ENCODE assay signal across 2 cellular contexts in the genomic region with DNA sequence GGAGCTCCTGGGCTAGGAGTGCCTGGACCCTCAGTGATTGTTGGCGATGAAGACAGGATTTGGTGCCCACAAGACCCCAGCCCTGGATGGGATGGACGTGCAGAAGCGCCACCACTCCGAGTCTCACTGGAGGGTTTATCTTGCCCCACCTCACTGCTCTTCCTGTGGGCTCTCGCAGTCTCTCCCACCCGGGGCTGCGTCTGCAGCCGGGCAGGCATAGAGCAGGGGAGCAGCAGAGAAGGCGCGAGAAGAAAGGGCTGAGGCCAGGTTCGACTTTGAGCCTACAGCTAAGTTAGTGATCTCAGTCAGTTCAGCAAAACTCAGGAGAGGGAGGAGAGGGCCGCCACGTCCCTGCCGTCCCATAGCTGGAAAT.
TF ChIP-seq lines count a peak whose summit lies in the region.

No MANE protein-coding gene starts in this region.

TF ChIP-seq in GM23338, 12 proteins besides CTCF, POLR2A, EP300 and RAD21 (continues in another document):
- no peak for TF ChIP-seq CREB1 (CRISPR knock-in tag; IDR thresholded peaks at IDR 0.05; ENCODE audit: low read depth)
- TF ChIP-seq, protein P1, sequence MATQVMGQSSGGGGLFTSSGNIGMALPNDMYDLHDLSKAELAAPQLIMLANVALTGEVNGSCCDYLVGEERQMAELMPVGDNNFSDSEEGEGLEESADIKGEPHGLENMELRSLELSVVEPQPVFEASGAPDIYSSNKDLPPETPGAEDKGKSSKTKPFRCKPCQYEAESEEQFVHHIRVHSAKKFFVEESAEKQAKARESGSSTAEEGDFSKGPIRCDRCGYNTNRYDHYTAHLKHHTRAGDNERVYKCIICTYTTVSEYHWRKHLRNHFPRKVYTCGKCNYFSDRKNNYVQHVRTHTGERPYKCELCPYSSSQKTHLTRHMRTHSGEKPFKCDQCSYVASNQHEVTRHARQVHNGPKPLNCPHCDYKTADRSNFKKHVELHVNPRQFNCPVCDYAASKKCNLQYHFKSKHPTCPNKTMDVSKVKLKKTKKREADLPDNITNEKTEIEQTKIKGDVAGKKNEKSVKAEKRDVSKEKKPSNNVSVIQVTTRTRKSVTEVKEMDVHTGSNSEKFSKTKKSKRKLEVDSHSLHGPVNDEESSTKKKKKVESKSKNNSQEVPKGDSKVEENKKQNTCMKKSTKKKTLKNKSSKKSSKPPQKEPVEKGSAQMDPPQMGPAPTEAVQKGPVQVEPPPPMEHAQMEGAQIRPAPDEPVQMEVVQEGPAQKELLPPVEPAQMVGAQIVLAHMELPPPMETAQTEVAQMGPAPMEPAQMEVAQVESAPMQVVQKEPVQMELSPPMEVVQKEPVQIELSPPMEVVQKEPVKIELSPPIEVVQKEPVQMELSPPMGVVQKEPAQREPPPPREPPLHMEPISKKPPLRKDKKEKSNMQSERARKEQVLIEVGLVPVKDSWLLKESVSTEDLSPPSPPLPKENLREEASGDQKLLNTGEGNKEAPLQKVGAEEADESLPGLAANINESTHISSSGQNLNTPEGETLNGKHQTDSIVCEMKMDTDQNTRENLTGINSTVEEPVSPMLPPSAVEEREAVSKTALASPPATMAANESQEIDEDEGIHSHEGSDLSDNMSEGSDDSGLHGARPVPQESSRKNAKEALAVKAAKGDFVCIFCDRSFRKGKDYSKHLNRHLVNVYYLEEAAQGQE (IDR thresholded peaks at IDR 0.05; ENCODE audit: unreplicated experiment), result no peak
- no peak for TF ChIP-seq EZH2 (IDR thresholded peaks at IDR 0.05; ENCODE audit: low read depth, unreplicated experiment)
- TF ChIP-seq STAT1 (IDR thresholded peaks at IDR 0.05; ENCODE audit: unreplicated experiment), result no peak
- TF ChIP-seq, protein P2, sequence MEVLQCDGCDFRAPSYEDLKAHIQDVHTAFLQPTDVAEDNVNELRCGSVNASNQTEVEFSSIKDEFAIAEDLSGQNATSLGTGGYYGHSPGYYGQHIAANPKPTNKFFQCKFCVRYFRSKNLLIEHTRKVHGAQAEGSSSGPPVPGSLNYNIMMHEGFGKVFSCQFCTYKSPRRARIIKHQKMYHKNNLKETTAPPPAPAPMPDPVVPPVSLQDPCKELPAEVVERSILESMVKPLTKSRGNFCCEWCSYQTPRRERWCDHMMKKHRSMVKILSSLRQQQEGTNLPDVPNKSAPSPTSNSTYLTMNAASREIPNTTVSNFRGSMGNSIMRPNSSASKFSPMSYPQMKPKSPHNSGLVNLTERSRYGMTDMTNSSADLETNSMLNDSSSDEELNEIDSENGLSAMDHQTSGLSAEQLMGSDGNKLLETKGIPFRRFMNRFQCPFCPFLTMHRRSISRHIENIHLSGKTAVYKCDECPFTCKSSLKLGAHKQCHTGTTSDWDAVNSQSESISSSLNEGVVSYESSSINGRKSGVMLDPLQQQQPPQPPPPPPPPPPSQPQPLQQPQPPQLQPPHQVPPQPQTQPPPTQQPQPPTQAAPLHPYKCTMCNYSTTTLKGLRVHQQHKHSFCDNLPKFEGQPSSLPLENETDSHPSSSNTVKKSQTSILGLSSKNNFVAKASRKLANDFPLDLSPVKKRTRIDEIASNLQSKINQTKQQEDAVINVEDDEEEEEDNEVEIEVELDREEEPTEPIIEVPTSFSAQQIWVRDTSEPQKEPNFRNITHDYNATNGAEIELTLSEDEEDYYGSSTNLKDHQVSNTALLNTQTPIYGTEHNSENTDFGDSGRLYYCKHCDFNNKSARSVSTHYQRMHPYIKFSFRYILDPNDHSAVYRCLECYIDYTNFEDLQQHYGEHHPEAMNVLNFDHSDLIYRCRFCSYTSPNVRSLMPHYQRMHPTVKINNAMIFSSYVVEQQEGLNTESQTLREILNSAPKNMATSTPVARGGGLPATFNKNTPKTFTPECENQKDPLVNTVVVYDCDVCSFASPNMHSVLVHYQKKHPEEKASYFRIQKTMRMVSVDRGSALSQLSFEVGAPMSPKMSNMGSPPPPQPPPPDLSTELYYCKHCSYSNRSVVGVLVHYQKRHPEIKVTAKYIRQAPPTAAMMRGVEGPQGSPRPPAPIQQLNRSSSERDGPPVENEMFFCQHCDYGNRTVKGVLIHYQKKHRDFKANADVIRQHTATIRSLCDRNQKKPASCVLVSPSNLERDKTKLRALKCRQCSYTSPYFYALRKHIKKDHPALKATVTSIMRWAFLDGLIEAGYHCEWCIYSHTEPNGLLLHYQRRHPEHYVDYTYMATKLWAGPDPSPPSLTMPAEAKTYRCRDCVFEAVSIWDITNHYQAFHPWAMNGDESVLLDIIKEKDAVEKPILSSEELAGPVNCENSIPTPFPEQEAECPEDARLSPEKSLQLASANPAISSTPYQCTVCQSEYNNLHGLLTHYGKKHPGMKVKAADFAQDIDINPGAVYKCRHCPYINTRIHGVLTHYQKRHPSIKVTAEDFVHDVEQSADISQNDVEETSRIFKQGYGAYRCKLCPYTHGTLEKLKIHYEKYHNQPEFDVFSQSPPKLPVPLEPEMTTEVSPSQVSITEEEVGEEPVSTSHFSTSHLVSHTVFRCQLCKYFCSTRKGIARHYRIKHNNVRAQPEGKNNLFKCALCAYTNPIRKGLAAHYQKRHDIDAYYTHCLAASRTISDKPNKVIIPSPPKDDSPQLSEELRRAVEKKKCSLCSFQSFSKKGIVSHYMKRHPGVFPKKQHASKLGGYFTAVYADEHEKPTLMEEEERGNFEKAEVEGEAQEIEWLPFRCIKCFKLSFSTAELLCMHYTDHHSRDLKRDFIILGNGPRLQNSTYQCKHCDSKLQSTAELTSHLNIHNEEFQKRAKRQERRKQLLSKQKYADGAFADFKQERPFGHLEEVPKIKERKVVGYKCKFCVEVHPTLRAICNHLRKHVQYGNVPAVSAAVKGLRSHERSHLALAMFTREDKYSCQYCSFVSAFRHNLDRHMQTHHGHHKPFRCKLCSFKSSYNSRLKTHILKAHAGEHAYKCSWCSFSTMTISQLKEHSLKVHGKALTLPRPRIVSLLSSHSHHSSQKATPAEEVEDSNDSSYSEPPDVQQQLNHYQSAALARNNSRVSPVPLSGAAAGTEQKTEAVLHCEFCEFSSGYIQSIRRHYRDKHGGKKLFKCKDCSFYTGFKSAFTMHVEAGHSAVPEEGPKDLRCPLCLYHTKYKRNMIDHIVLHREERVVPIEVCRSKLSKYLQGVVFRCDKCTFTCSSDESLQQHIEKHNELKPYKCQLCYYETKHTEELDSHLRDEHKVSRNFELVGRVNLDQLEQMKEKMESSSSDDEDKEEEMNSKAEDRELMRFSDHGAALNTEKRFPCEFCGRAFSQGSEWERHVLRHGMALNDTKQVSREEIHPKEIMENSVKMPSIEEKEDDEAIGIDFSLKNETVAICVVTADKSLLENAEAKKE (CRISPR knock-in tag; IDR thresholded peaks at IDR 0.05), result no peak
- TF ChIP-seq POLR2AphosphoS5 (IDR thresholded peaks at IDR 0.05; ENCODE audit: low read depth), result no peak
- no peak for TF ChIP-seq JUNB (IDR thresholded peaks at IDR 0.05; ENCODE audit: unreplicated experiment)
- no peak for TF ChIP-seq EZH2phosphoT487 (IDR thresholded peaks at IDR 0.05; ENCODE audit: unreplicated experiment)
- no peak for TF ChIP-seq NANOG (IDR thresholded peaks at IDR 0.05; ENCODE audit: borderline replicate concordance)
- TF ChIP-seq ZNF331 (CRISPR knock-in tag; IDR thresholded peaks at IDR 0.05; ENCODE audit: low read depth), result no peak

TF ChIP-seq in H1, 55 proteins besides CTCF, POLR2A, EP300 and RAD21:
- TF ChIP-seq NRF1 (IDR thresholded peaks at IDR 0.05; ENCODE audit: low read depth, low read length) (no peak), ASH2L (IDR thresholded peaks at IDR 0.05; ENCODE audit: low read length) (no peak), HDAC2 (IDR thresholded peaks at IDR 0.05; ENCODE audit: borderline replicate concordance in 1 of 2, low read depth in 2 of 2, low read length in 2 of 2) (no peak), TBP (IDR thresholded peaks at IDR 0.05; ENCODE audit: low read depth, low read length) (no peak), CEBPB (IDR thresholded peaks at IDR 0.05; ENCODE audit: low read depth, low read length) (no peak), BACH1 (IDR thresholded peaks at IDR 0.05; ENCODE audit: low read length) (no peak), SIX5 (IDR thresholded peaks at IDR 0.05; ENCODE audit: low read depth, low read length) (no peak), SP2 (IDR thresholded peaks at IDR 0.05; ENCODE audit: low read length) (no peak), SIRT6 (IDR thresholded peaks at IDR 0.05; ENCODE audit: low read length) (no peak)
